Comparison of ENCODE assay signal across 24 cellular contexts in the genomic region with DNA sequence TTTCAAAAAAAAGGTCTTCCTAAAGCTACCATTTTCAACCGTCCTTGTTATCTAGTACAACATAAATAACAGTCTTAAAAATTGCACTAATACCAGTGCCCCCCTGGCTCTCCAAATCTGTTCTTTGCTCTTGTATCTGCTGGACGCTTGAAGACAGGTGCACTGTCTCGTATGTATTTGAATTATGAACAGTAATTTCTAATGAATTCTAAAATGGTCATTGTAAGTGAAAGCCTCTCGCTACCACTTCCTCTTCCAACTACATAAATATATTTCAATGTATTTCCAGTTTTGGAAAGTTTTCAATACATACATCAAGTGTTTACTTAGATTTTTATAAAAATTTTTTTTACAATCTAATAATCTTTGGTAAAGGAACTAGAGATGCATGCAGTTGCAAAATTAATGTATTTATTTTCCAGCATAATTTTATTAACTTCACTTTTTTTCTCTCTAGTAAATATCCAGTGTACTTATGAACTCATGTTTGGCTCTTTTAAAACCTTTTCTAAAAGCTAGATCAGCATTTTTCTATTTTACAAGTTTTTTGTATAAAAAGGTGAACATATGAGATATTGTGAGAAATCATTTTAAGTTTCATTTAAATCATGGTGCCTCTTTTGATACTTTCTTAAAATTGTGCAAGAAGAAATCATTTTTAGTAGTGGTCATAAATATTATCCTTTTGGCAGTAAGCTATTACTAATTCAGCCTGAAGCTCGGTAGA. TPM values are rescaled to one million over a fixed set of nuclear protein-coding genes. Genes with fewer than 3 reads are reported as not detected.
A peak's percentile ranks its signal among the peaks of the same experiment; 100 is the strongest.
DNase-seq lines count a peak whose midpoint lies in the region; ATAC-seq, FAIRE-seq and TF ChIP-seq lines count a peak whose summit lies in the region.
"Had no signal": no experiment of that assay in that cellular context is flagged by ENCODE, and none has a peak within 500 bp of the region (broad histone marks: within the 10 kb centered on the region; RNA-seq: fewer than 3 reads in every experiment).

No MANE protein-coding gene starts in this region.

- H3K79me2 ChIP-seq in GM12878 (ENCODE audit: control insufficient read depth, insufficient read depth, low read length), result no peaks in the 10 kb centered on the region

- TF ChIP-seq RAD21 in A549 (conservative IDR thresholded peaks at IDR 0.05 in 1 of 2, IDR thresholded peaks at IDR 0.05 in 1 of 2), result no peak
- TF ChIP-seq RAD21 in GM12878 (IDR thresholded peaks at IDR 0.05; ENCODE audit: insufficient read depth, low read depth, low read length), result no peak

- H3K4me1 Mint-ChIP-seq in nephron, result peaks cover 51% of the 10 kb centered on the region

- TF ChIP-seq CTCF in A549 (IDR thresholded peaks at IDR 0.05) (no peak), GM12878 (IDR thresholded peaks at IDR 0.05 in 2 of 3, conservative IDR thresholded peaks at IDR 0.05 in 1 of 3; ENCODE audit: control insufficient read depth in 2 of 3, extremely low read depth in 1 of 3, insufficient read depth in 1 of 3, low read depth in 3 of 3, low read length in 3 of 3) (no peak), nephron (IDR thresholded peaks at IDR 0.05; ENCODE audit: unreplicated experiment in 3 of 3) (no peak), right atrium auricular region (IDR thresholded peaks at IDR 0.05) (no peak)

- TF ChIP-seq POLR2A in A549 (IDR thresholded peaks at IDR 0.05; ENCODE audit: low read length), result no peak
- no peak for TF ChIP-seq POLR2A in GM12892 (IDR thresholded peaks at IDR 0.05; ENCODE audit: low read depth, low read length)
- no peak for TF ChIP-seq POLR2A in GM12878 (IDR thresholded peaks at IDR 0.05; ENCODE audit: low read depth, low read length)

- peaks cover 0 to 19% of the 10 kb centered on the region in 2 experiments; a peak in 2 of 4 replicates for H3K36me3 ChIP-seq in GM12878 (ENCODE audit: control insufficient read depth in 2 of 2, insufficient read depth in 2 of 2, low read length in 1 of 2)
- H3K36me3 ChIP-seq in right atrium auricular region, result peaks cover 34% of the 10 kb centered on the region

- no peak overlapping the region for H3K9ac ChIP-seq in GM12878 (ENCODE audit: control insufficient read depth, insufficient read depth, low read length)

- SMC1A ChIA-PET in GM12878 (lab: Charles Lee; ENCODE audit: uncharacterized antibody, unreplicated experiment), result interaction anchor here (0.7 to 1.8 kb wide), 4 partner anchors 14 to 28 kb away, joined by 3 to 6 read pairs (median 4); no protein-coding TSS in a partner anchor

- intact Hi-C loops in GM12878 (cut with micrococcal nuclease; ENCODE audit: unreplicated experiment), result no loop called here

- no peaks in the 10 kb centered on the region for H3K9me3 Mint-ChIP-seq in nephron
- H3K9me3 Mint-ChIP-seq: IgD-negative memory B cell had no signal

- H3K4me3 Mint-ChIP-seq in nephron, result peak overlapping the region in 1 of 3 experiments; percentile 18
- H3K4me3 Mint-ChIP-seq: CD4-positive, CD25-positive, alpha-beta regulatory T cell; IgD-negative memory B cell had no signal

- no peaks in the 10 kb centered on the region for H3K27me3 Mint-ChIP-seq in nephron (ENCODE audit: low read depth)
- H3K27me3 Mint-ChIP-seq: CD4-positive, CD25-positive, alpha-beta regulatory T cell had no signal

- H4K20me1 ChIP-seq in GM12878 (ENCODE audit: control insufficient read depth, insufficient read depth), result no peaks in the 10 kb centered on the region

- FAIRE-seq in A549 (lab: Jason Lieb, UNC), result no peak
- peak; percentile 44 for FAIRE-seq in GM12892 (lab: Jason Lieb, UNC)
- FAIRE-seq in GM12878 (lab: Jason Lieb, UNC), result peak; percentile 44
- FAIRE-seq in urothelium cell line (lab: Jason Lieb, UNC), result no peak
- FAIRE-seq: H1, HTR-8/SVneo had no signal

- H3K27ac ChIP-seq in A549 (0 out of 6 replicates have a peak overlapping the region, but pooled peaks of 1 of the 2 experiments have one; percentile 2), GM12878 (ENCODE audit: control insufficient read depth, insufficient read depth) (no peak overlapping the region), right atrium auricular region (no peak overlapping the region)

- DNase-seq in A549 (ENCODE audit: low read depth in 1 of 2, low spot score in 1 of 2) (no peak), GM12892 (ENCODE audit: insufficient read length) (no peak), GM12878 (ENCODE audit: low read depth, low spot score) (no peak), NCI-H2029 treated with DMSO at 0.1 percent for 48 hours (lab: John Stamatoyannopoulos, UW) (no peak), right atrium auricular region (ENCODE audit: low spot score) (no peak), urothelium cell line (ENCODE audit: low spot score) (no peak)
- DNase-seq: BE2C; Caco-2; CD4-positive, CD25-positive, alpha-beta regulatory T cell; DMS 273 treated with DMSO at 0.1 percent for 48 hours; DMS79 treated with DMSO at 0.1 percent for 48 hours; Karpas-422; NCI-H1694; NCI-H2081 treated with DMSO at 0.1 percent for 48 hours; NCI-H2171 treated with DMSO at 0.1 percent for 48 hours; NCI-H446; NCI-H526 treated with DMSO at 0.1 percent for 48 hours; SIG-M5 had no signal

- RAD21 ChIA-PET in GM12878 (lab: Charles Lee; ENCODE audit: unreplicated experiment), result interaction anchor here (1.5 kb wide), 2 partner anchors 27 to 31 kb away, joined by 3 to 5 read pairs; partner anchors contain the start of gene ERCC4

- H3K4me1 ChIP-seq in A549, result peaks cover 39% of the 10 kb centered on the region
- H3K4me1 ChIP-seq in GM12878 (ENCODE audit: control insufficient read depth, insufficient read depth, low read length), result peaks cover 10% of the 10 kb centered on the region
- peaks cover 0 to 6% of the 10 kb centered on the region in 2 donors for H3K4me1 ChIP-seq in right atrium auricular region

- BruUV-seq in GM12878 (replicated peaks; lab: Mats Ljungman, UMichigan), result no TSS peak

- POLR2A ChIA-PET in A549 (lab: Yijun Ruan, JAX) (no interaction called here), GM12878 (lab: Charles Lee) (interaction anchor here (0.5 kb wide), 1 partner anchor 547 kb away, joined by 4 read pairs; no protein-coding TSS in a partner anchor)

- peaks cover 42% of the 10 kb centered on the region for H3K36me3 Mint-ChIP-seq in nephron (ENCODE audit: low read depth)

- CTCF ChIA-PET in A549 (lab: Yijun Ruan, JAX) (interaction anchor here (1.1 kb wide), 1 partner anchor 27 kb away, joined by 4 read pairs; no protein-coding TSS in a partner anchor), GM12878 (lab: Yijun Ruan, JAX) (interaction anchor here (1.2 to 4.9 kb wide), 2 partner anchors 15 to 27 kb away, joined by 6 to 17 read pairs; no protein-coding TSS in a partner anchor)

- in situ Hi-C loops in GM12878 (cut with MboI), result no loop called here

- no peak overlapping the region for H3K4me3 ChIP-seq in A549
- no peak overlapping the region for H3K4me3 ChIP-seq in GM12878
- H3K4me3 ChIP-seq in right atrium auricular region, result no peak overlapping the region

- H3K9me3 ChIP-seq in A549, result no peaks in the 10 kb centered on the region
- no peaks in the 10 kb centered on the region; the same call in 2 of the 3 replicates for H3K9me3 ChIP-seq in GM12878 (replicated peaks; ENCODE audit: control insufficient read depth, insufficient read depth, low read length)
- H3K9me3 ChIP-seq in right atrium auricular region, result no peaks in the 10 kb centered on the region
- H3K9me3 ChIP-seq: BE2C, Caco-2 had no signal

- H3K27ac Mint-ChIP-seq in nephron, result peak overlapping the region; percentile 76 to 83 (median 80)
- H3K27ac Mint-ChIP-seq: CD4-positive, CD25-positive, alpha-beta regulatory T cell; IgD-negative memory B cell had no signal

- peak overlapping the region; percentile 17; the same call in 1 of the 2 replicates for H2AFZ ChIP-seq in GM12878 (ENCODE audit: control insufficient read depth, low read depth, low read length)

- H3K4me2 ChIP-seq in A549 (peak overlapping the region; percentile 27; the same call in 2 of the 3 replicates), GM12878 (ENCODE audit: control insufficient read depth, insufficient read depth) (no peak overlapping the region)

- WGBS in A549 (ENCODE audit: missing lambda C conversion rate), result 84% methylated on average over 5 of the region's 5 CpGs
- 24% methylated on average over 5 of the region's 5 CpGs for WGBS in GM12878 (ENCODE audit: insufficient coverage, insufficient replicate concordance, low lambda C conversion rate, missing lambda C conversion rate)

- TF ChIP-seq EP300 in A549 (IDR thresholded peaks at IDR 0.05) (no peak), GM12878 (IDR thresholded peaks at IDR 0.05; ENCODE audit: borderline replicate concordance in 1 of 2, control insufficient read depth in 1 of 2, low read depth in 2 of 2, low read length in 2 of 2) (no peak)

- no peaks in the 10 kb centered on the region for H3K27me3 ChIP-seq in GM12878 (replicated peaks in 1 of 2; ENCODE audit: control insufficient read depth in 2 of 2, insufficient read depth in 2 of 2, low read length in 1 of 2)
- H3K27me3 ChIP-seq in right atrium auricular region, result no peaks in the 10 kb centered on the region
- H3K27me3 ChIP-seq: BE2C had no signal

- ATAC-seq in A549, result no peak
- peak; percentile 75 for ATAC-seq in GM12878
- ATAC-seq: HCT116, SK-N-SH treated with all-trans-retinoic acid at 6 μM for 48 hours had no signal

RNA-seq across cellular contexts. Expression of gene ERCC4, which starts 31.0 kb away (rescaled TPM):
- polyA plus RNA-seq in A549 (2011; rRNA removed) (15.1 and 20.8 TPM in 2 replicates), A549 (2017; fragmentation: RNase III; extraction: RNeasy Plus Mini Kit Qiagen cat#74134 plus additional on column Dnase treatment) (5.6 to 5.9 TPM (median 5.9 TPM) in 3 replicates), GM12878 (2011; rRNA removed) (8.4 and 9.0 TPM in 2 replicates), GM12878 (2014; fragmentation: Illumina TruSeq; extraction: Trizol) (7.3 and 8.4 TPM in 2 replicates), GM12878 (2014; fragmentation: Nextera tagmentation; extraction: Ambion mirVana) (10 to 100 TPM in 1 of 2 experiments, 1 to 10 TPM in 1; 5.7 to 15.6 TPM), GM12878 (2014; rRNA removed) (3.4 and 4.7 TPM in 2 replicates), GM12878 (2016; fragmentation: Nextera tagmentation; extraction: Ambion mirVana) (10 to 100 TPM; 24.0 to 24.6 TPM)
- 2.4 TPM in 2 replicates for polyA plus RNA-seq in A549 (2012; cell fraction: cytosol; rRNA removed)
- 2.5 and 4.4 TPM in 2 replicates for polyA plus RNA-seq in A549 (2012; cell fraction: nucleus; rRNA removed)
- polyA minus RNA-seq in A549 (2011; rRNA and poly(A)+ RNA removed), result 13.9 and 21.4 TPM in 2 replicates
- polyA plus RNA-seq in GM12892 (2012; ENCODE audit: missing spikeins), result 3.6 TPM
- 9.9 and 10.9 TPM in 2 replicates for total RNA-seq in GM12878 (2013; cell fraction: nucleolus; rRNA removed)
- total RNA-seq in GM12878 (2014; rRNA removed) (8.2 and 10.0 TPM in 2 replicates), GM12878 (2014; rRNA removed; fragmentation: Illumina TruSeq; extraction: Trizol) (9.3 and 9.6 TPM in 2 replicates), GM12878 (2021) (12.5 and 13.5 TPM in 2 replicates), right atrium auricular region (1 to 10 TPM; 7.5 to 9.4 TPM)
- 1.9 TPM for polyA plus RNA-seq in GM12878 (2011; ENCODE audit: low read depth)
- 2.5 and 3.1 TPM in 2 replicates for polyA plus RNA-seq in GM12878 (2011; cell fraction: cytosol; rRNA removed)
- polyA plus RNA-seq in GM12878 (2011; cell fraction: nucleus; rRNA removed), result 2.5 and 3.9 TPM in 2 replicates
- polyA plus RNA-seq in GM12878 (2012), result 2.1 and 3.8 TPM in 2 replicates
- 8.1 and 14.8 TPM in 2 replicates for polyA minus RNA-seq in GM12878 (2011; rRNA and poly(A)+ RNA removed)
- polyA minus RNA-seq in GM12878 (2011; cell fraction: cytosol; rRNA and poly(A)+ RNA removed), result 10.0 and 10.1 TPM in 2 replicates
- 3.3 and 5.6 TPM in 2 replicates for polyA minus RNA-seq in GM12878 (2011; cell fraction: nucleus; rRNA and poly(A)+ RNA removed)
